In genomic region chr1:244971524-244972216, GRCh38 we compare ENCODE assay signal across 8 cellular contexts.
DNase-seq lines count a peak whose midpoint lies in the region; ATAC-seq, FAIRE-seq and TF ChIP-seq lines count a peak whose summit lies in the region.

No MANE protein-coding gene starts in this region.

- intact Hi-C loops in sigmoid colon (cut with DNase I) = loop anchor here (1.0 to 5.0 kb wide), 3 partner anchors 71 to 519 kb away; partner anchors contain the start of genes ADSS2 and HNRNPU

- H3K4me1 ChIP-seq in GM23248 (ENCODE audit: insufficient read depth) (peaks cover 18% of the 10 kb centered on the region), sigmoid colon (peaks cover 0 to 26% (median 22%) of the 10 kb centered on the region in 4 donors)

- H3K9me3 ChIP-seq in GM23248 (ENCODE audit: low read depth) = no peaks in the 10 kb centered on the region
- H3K9me3 ChIP-seq in sigmoid colon = no peaks in the 10 kb centered on the region

- no peak for TF ChIP-seq POLR2A in sigmoid colon (IDR thresholded peaks at IDR 0.05)

- peaks cover 29% of the 10 kb centered on the region for H3K79me2 ChIP-seq in GM23248 (ENCODE audit: insufficient read depth)

- DNase-seq in GM23248 (peak; percentile 62), fibroblast of villous mesenchyme (ENCODE audit: low read depth) (no peak), sigmoid colon (no peak)

- TF ChIP-seq CTCF in VCaP (conservative IDR thresholded peaks at IDR 0.05) (no peak), fibroblast of villous mesenchyme (IDR thresholded peaks at IDR 0.05; ENCODE audit: insufficient read depth, low read depth, low read length) (no peak), sigmoid colon (IDR thresholded peaks at IDR 0.05) (no peak)

- peak overlapping the region; percentile 100 for H3K27ac ChIP-seq in GM23248
- H3K27ac ChIP-seq in VCaP = peak overlapping the region; percentile 100
- H3K27ac ChIP-seq in sigmoid colon = peak overlapping the region; percentile 99 to 100 (median 100)

- peak overlapping the region; percentile 94 for H3K4me2 ChIP-seq in GM23248 (ENCODE audit: unreplicated experiment)

- TF ChIP-seq EP300 in sigmoid colon (IDR thresholded peaks at IDR 0.05) = no peak

- FAIRE-seq in A204.1 (lab: Jason Lieb, UNC) = peak; percentile 35

- in situ Hi-C loops in GM23248 (cut with MboI) = no loop called here

- peak overlapping the region; percentile 86 for H2AFZ ChIP-seq in GM23248

- H3K27me3 ChIP-seq in GM23248 (replicated peaks; ENCODE audit: insufficient read depth) (no peaks in the 10 kb centered on the region), sigmoid colon (no peaks in the 10 kb centered on the region)

- 21 to 22% methylated on average over 11 of the region's 11 CpGs for WGBS in GM23248 (ENCODE audit: low coverage in 1 of 2, low lambda C conversion rate in 2 of 2, missing lambda C conversion rate in 2 of 2), 2 experiments
- WGBS in sigmoid colon, 2 donors = 21 to 23% methylated on average over 11 of the region's 11 CpGs

- ATAC-seq in HG03520 (IDR thresholded peaks at IDR 0.05; ENCODE audit: unreplicated experiment) = no peak
- ATAC-seq in GM18498 (IDR thresholded peaks at IDR 0.05; ENCODE audit: unreplicated experiment) = no peak
- no peak for ATAC-seq in HG03432 (IDR thresholded peaks at IDR 0.05; ENCODE audit: unreplicated experiment)

- no peaks in the 10 kb centered on the region for H4K20me1 ChIP-seq in GM23248 (ENCODE audit: insufficient read depth)

- H3K9ac ChIP-seq in GM23248 = peak overlapping the region; percentile 100

- no peaks in the 10 kb centered on the region for H3K9me2 ChIP-seq in GM23248 (ENCODE audit: insufficient read depth)

- no peaks in the 10 kb centered on the region for H3K36me3 ChIP-seq in GM23248 (ENCODE audit: low read depth)
- H3K36me3 ChIP-seq in sigmoid colon = no peaks in the 10 kb centered on the region

- peaks cover 24% of the 10 kb centered on the region for H3F3A ChIP-seq in GM23248 (ENCODE audit: insufficient read depth)

- H3K4me3 ChIP-seq in GM23248 (peak overlapping the region; percentile 91), fibroblast of villous mesenchyme (ENCODE audit: low read depth, low read length) (peak overlapping the region; percentile 74), sigmoid colon (peak overlapping the region; percentile 64 to 89 (median 87))
